ENCODE assay signal across 26 cellular contexts in the genomic region with DNA sequence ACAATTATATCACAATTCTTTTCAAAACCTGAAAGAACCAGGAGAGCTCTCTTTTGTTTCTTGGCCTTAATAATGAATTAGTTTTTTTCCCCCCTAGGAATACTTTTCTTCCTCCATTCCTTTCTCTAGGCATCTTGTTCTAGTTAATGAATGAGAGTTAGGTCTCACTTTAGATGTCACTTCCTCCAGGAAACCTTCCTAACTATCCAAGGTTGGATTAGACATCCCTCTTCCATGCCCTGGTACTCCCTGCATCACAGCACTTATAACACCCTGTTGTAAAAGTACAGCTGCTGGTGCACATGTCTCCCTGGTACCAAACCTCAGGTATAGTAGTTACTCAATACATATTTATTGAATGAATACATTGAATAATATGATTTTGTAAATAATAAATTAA. TPM values are rescaled to one million over a fixed set of nuclear protein-coding genes. Genes with fewer than 3 reads are reported as not detected.
DNase-seq lines count a peak whose midpoint lies in the region; ATAC-seq, FAIRE-seq and TF ChIP-seq lines count a peak whose summit lies in the region.
"Had no signal": no experiment of that assay in that cellular context is flagged by ENCODE, and none has a peak within 500 bp of the region (broad histone marks: within the 10 kb centered on the region; RNA-seq: fewer than 3 reads in every experiment).

No MANE protein-coding gene starts in this region.

- H3K4me1 ChIP-seq in SK-N-SH (ENCODE audit: control insufficient read depth in 1 of 2, insufficient read depth in 2 of 2, low read depth in 1 of 2, low read length in 1 of 2): peaks cover 0 to 8% of the 10 kb centered on the region in 2 experiments; a peak in 1 of 4 replicates
- peaks cover 37% of the 10 kb centered on the region for H3K4me1 ChIP-seq in mammary epithelial cell (ENCODE audit: insufficient read depth, low read length)
- peaks cover 32% of the 10 kb centered on the region for H3K4me1 ChIP-seq in keratinocyte (ENCODE audit: control insufficient read depth, extremely low read depth, insufficient read depth, low read length)

- no peaks in the 10 kb centered on the region for H4K20me1 ChIP-seq in SK-N-SH (ENCODE audit: insufficient read depth)
- no peaks in the 10 kb centered on the region for H4K20me1 ChIP-seq in mammary epithelial cell (ENCODE audit: insufficient read depth, low read length)
- H4K20me1 ChIP-seq in keratinocyte (ENCODE audit: control insufficient read depth, extremely low read depth, insufficient read depth, low read length): no peaks in the 10 kb centered on the region

- intact Hi-C loops in mammary epithelial cell (cut with micrococcal nuclease): loop anchor here (2.0 to 5.0 kb wide), 2 partner anchors 26 to 40 kb away; no protein-coding TSS in a partner anchor

- H3K79me2 ChIP-seq in SK-N-SH (ENCODE audit: insufficient read depth) (no peaks in the 10 kb centered on the region), mammary epithelial cell (ENCODE audit: insufficient read depth, low read length) (no peaks in the 10 kb centered on the region), keratinocyte (ENCODE audit: control insufficient read depth, insufficient read depth, low read length) (no peaks in the 10 kb centered on the region)

- in situ Hi-C loops in mammary epithelial cell (cut with MboI; ENCODE audit: low sequenced_read_pairs in 2 of 2): no loop called here

- TF ChIP-seq EP300 in SK-N-SH (IDR thresholded peaks at IDR 0.05; ENCODE audit: borderline replicate concordance in 1 of 2, low read depth in 1 of 2, low read length in 1 of 2): no peak

- H3K36me3 Mint-ChIP-seq in stimulated activated naive B cell treated with anti-CD40 and anti-IgM and Interleukin-4, amounts not matched to agents 10 μg/mL and 1 μg/mL and 100 μg/mL, for 72 hours: no peaks in the 10 kb centered on the region
- H3K36me3 Mint-ChIP-seq: CD8-positive, alpha-beta T cell had no signal

- no peak overlapping the region for H3K4me3 Mint-ChIP-seq in stimulated activated naive B cell treated with anti-CD40 and anti-IgM and Interleukin-4, amounts not matched to agents 10 μg/mL and 1 μg/mL and 100 μg/mL, for 72 hours
- H3K4me3 Mint-ChIP-seq: CD8-positive, alpha-beta T cell had no signal

- no peaks in the 10 kb centered on the region for H3K27me3 ChIP-seq in SK-N-SH (ENCODE audit: insufficient read depth)
- no peaks in the 10 kb centered on the region for H3K27me3 ChIP-seq in mammary epithelial cell (ENCODE audit: insufficient read depth, low read length)
- no peaks in the 10 kb centered on the region for H3K27me3 ChIP-seq in keratinocyte (ENCODE audit: control insufficient read depth, extremely low read depth, insufficient read depth, low read length)
- H3K27me3 ChIP-seq: SJSA1 had no signal

- no peaks in the 10 kb centered on the region for H3K9me3 ChIP-seq in SK-N-SH
- H3K9me3 ChIP-seq in mammary epithelial cell (replicated peaks; ENCODE audit: insufficient read depth, low read length): no peaks in the 10 kb centered on the region
- no peaks in the 10 kb centered on the region for H3K9me3 ChIP-seq in keratinocyte (ENCODE audit: control insufficient read depth, low read depth, low read length)
- H3K9me3 ChIP-seq: SJSA1 had no signal

- H3K27ac Mint-ChIP-seq in stimulated activated naive B cell treated with anti-CD40 and anti-IgM and Interleukin-4, amounts not matched to agents 10 μg/mL and 1 μg/mL and 100 μg/mL, for 72 hours: no peak overlapping the region
- H3K27ac Mint-ChIP-seq: CD8-positive, alpha-beta T cell had no signal

- H3K4me2 ChIP-seq in SK-N-SH: no peak overlapping the region
- peak overlapping the region; percentile 74 for H3K4me2 ChIP-seq in mammary epithelial cell (ENCODE audit: insufficient read depth, low read depth, low read length)
- H3K4me2 ChIP-seq in keratinocyte (ENCODE audit: control insufficient read depth, extremely low read depth, insufficient read depth, low read depth, low read length): peak overlapping the region; percentile 62
- H3K4me2 ChIP-seq: KMS-11 had no signal

- H3K9me1 ChIP-seq in keratinocyte (ENCODE audit: control insufficient read depth, extremely low read depth, insufficient read depth, low read length): no peaks in the 10 kb centered on the region

- no TSS peak for BruUV-seq in mammary epithelial cell (replicated peaks; lab: Mats Ljungman, UMichigan)

- no peaks in the 10 kb centered on the region for H3K4me1 Mint-ChIP-seq in stimulated activated naive B cell treated with anti-CD40 and anti-IgM and Interleukin-4, amounts not matched to agents 10 μg/mL and 1 μg/mL and 100 μg/mL, for 72 hours

- H3K9me2 ChIP-seq in SK-N-SH: no peaks in the 10 kb centered on the region

- CTCF ChIA-PET in SK-N-SH (lab: Yijun Ruan, JAX): no interaction called here
- CTCF ChIA-PET in mammary epithelial cell (lab: Charles Lee; ENCODE audit: low non-redundant PET): interaction anchor here (0.5 kb wide), 1 partner anchor 375 kb away, joined by 4 read pairs; no protein-coding TSS in a partner anchor

- ATAC-seq in SK-N-SH treated with all-trans-retinoic acid at 6 μM for 48 hours (no peak), GM21786 (IDR thresholded peaks at IDR 0.05; ENCODE audit: unreplicated experiment) (no peak)
- ATAC-seq in stimulated activated naive B cell treated with anti-CD40 and anti-IgM and Interleukin-4, amounts not matched to agents 10 μg/mL and 1 μg/mL and 100 μg/mL, for 72 hours (replicated peaks): no peak
- ATAC-seq: CD8-positive, alpha-beta T cell; Right ventricle myocardium inferior had no signal

- H3K9ac ChIP-seq in SK-N-SH (no peak overlapping the region), mammary epithelial cell (ENCODE audit: insufficient read depth, low read length) (peak overlapping the region; percentile 44), keratinocyte (ENCODE audit: control insufficient read depth, extremely low read depth, insufficient read depth, low read length) (peak overlapping the region; percentile 11)
- H3K9ac ChIP-seq: KMS-11 had no signal

- H3K27me3 Mint-ChIP-seq in stimulated activated naive B cell treated with anti-CD40 and anti-IgM and Interleukin-4, amounts not matched to agents 10 μg/mL and 1 μg/mL and 100 μg/mL, for 72 hours: peaks cover 4 to 18% of the 10 kb centered on the region in 2 donors

- H3K9me3 Mint-ChIP-seq in stimulated activated naive B cell treated with anti-CD40 and anti-IgM and Interleukin-4, amounts not matched to agents 10 μg/mL and 1 μg/mL and 100 μg/mL, for 72 hours: peaks cover 0 to 1% of the 10 kb centered on the region in 2 donors
- H3K9me3 Mint-ChIP-seq: CD8-positive, alpha-beta T cell had no signal

- TF ChIP-seq RAD21 in SK-N-SH (IDR thresholded peaks at IDR 0.05; ENCODE audit: low read length): no peak

- H3K4me3 ChIP-seq in SK-N-SH (ENCODE audit: low read depth in 2 of 2, low read length in 1 of 2) (no peak overlapping the region), mammary epithelial cell (replicated peaks in 1 of 3; ENCODE audit: insufficient read depth in 1 of 3, low read depth in 2 of 3, low read length in 3 of 3) (no peak overlapping the region), keratinocyte (ENCODE audit: control insufficient read depth in 2 of 3, extremely low read depth in 1 of 3, insufficient read depth in 2 of 3, low read depth in 1 of 3, low read length in 3 of 3) (no peak overlapping the region)
- H3K4me3 ChIP-seq: SJSA1 had no signal

- H3F3A ChIP-seq in SK-N-SH (replicated peaks; ENCODE audit: insufficient read depth): peaks cover 4% of the 10 kb centered on the region

- no peak for FAIRE-seq in keratinocyte (lab: Jason Lieb, UNC)
- FAIRE-seq: GM12892, RCC 7860 had no signal

- H3K36me3 ChIP-seq in SK-N-SH (replicated peaks in 1 of 2; ENCODE audit: control insufficient read depth in 1 of 2, insufficient read depth in 2 of 2, low read length in 1 of 2) (no peaks in the 10 kb centered on the region), mammary epithelial cell (ENCODE audit: insufficient read depth, low read length) (no peaks in the 10 kb centered on the region), keratinocyte (ENCODE audit: control insufficient read depth in 2 of 2, extremely low read depth in 1 of 2, insufficient read depth in 2 of 2, low read length in 2 of 2) (no peaks in the 10 kb centered on the region)
- H3K36me3 ChIP-seq: SJSA1 had no signal

- TF ChIP-seq CTCF in SK-N-SH (IDR thresholded peaks at IDR 0.05): no peak
- no peak for TF ChIP-seq CTCF in mammary epithelial cell (conservative IDR thresholded peaks at IDR 0.05 in 1 of 2, IDR thresholded peaks at IDR 0.05 in 1 of 2; ENCODE audit: extremely low read depth in 1 of 2, insufficient read depth in 1 of 2, low read depth in 1 of 2, low read length in 2 of 2)
- no peak for TF ChIP-seq CTCF in keratinocyte (optimal IDR thresholded peaks at IDR 0.05 in 1 of 3, IDR thresholded peaks at IDR 0.05 in 1 of 3, conservative IDR thresholded peaks at IDR 0.05 in 1 of 3; ENCODE audit: extremely low read depth in 1 of 3, insufficient read depth in 2 of 3, low read length in 3 of 3)

- no peak overlapping the region for H3K27ac ChIP-seq in SK-N-SH (ENCODE audit: low read depth in 2 of 2, low read length in 1 of 2)
- peak overlapping the region; percentile 98 for H3K27ac ChIP-seq in mammary epithelial cell (ENCODE audit: insufficient read depth, low read depth, low read length)
- peak overlapping the region; percentile 90 for H3K27ac ChIP-seq in keratinocyte (ENCODE audit: control insufficient read depth, insufficient read depth, low read length)
- H3K27ac ChIP-seq: 22Rv1, KMS-11 had no signal

- POLR2A ChIA-PET in SK-N-SH (lab: Yijun Ruan, JAX): no interaction called here

- DNase-seq in SK-N-SH (no peak), mammary epithelial cell (no peak), keratinocyte (ENCODE audit: low read depth, low spot score) (no peak), NCI-H2171 treated with DMSO at 0.1 percent for 48 hours (lab: John Stamatoyannopoulos, UW) (no peak), NCI-H2171 (lab: John Stamatoyannopoulos, UW) (no peak)
- no peak for DNase-seq in stimulated activated naive B cell treated with anti-CD40 and anti-IgM and Interleukin-4, amounts not matched to agents 10 μg/mL and 1 μg/mL and 100 μg/mL, for 72 hours
- DNase-seq: AML-193; C1 segment of cervical spinal cord; CD8-positive, alpha-beta T cell; DMS153; GOT3; NCI-H1105; NCI-H146; NCI-H2029; NCI-H345; NCI-H524; NCI-H774; NK-92 treated with Interleukin-12 subunit alpha and Interleukin-12 subunit beta, amount 100 ng/mL, for 24 hours had no signal

- 0 out of 2 replicates have a peak overlapping the region, but pooled peaks have one; percentile 62 for H2AFZ ChIP-seq in SK-N-SH (ENCODE audit: low read depth)
- H2AFZ ChIP-seq in mammary epithelial cell (ENCODE audit: low read depth, low read length): peak overlapping the region; percentile 87
- H2AFZ ChIP-seq in keratinocyte (ENCODE audit: control insufficient read depth, low read length): peak overlapping the region; percentile 75

- dilution Hi-C loops in mammary epithelial cell (cut with HindIII; ENCODE audit: low sequenced_read_pairs): no loop called here
- dilution Hi-C loops in keratinocyte (cut with MboI; ENCODE audit: extremely low pct_ligation_motif_present, low sequenced_read_pairs): no loop called here

RNA-seq across cellular contexts. Expression of a gene that starts 21.2 kb away (rescaled TPM):
- polyA plus RNA-seq in SK-N-SH (2012; rRNA removed): 2.5 and 3.2 TPM in 2 replicates
- polyA plus RNA-seq in SK-N-SH (2012; cell fraction: cytosol; rRNA removed): 3.8 and 4.3 TPM in 2 replicates
- polyA plus RNA-seq in SK-N-SH (2012; cell fraction: nucleus; rRNA removed): 4.0 and 8.9 TPM in 2 replicates
- 10 to 100 TPM; 27.8 to 28.3 TPM for total RNA-seq in mammary epithelial cell
- 5.0 TPM for polyA plus RNA-seq in mammary epithelial cell
- 41.9 TPM for polyA minus RNA-seq in mammary epithelial cell
- 8.1 to 12.8 TPM (median 12.5 TPM) in 3 replicates for polyA plus RNA-seq in keratinocyte
- 8.2 TPM for polyA plus RNA-seq in keratinocyte (2011; ENCODE audit: low read depth)
- polyA plus RNA-seq in keratinocyte (2011; cell fraction: cytosol; rRNA removed): 6.9 and 12.8 TPM in 2 replicates
- polyA plus RNA-seq in keratinocyte (2011; cell fraction: nucleus; rRNA removed): 28.5 and 29.9 TPM in 2 replicates
- polyA plus RNA-seq in keratinocyte (2012; ENCODE audit: low replicate concordance): 6.6 and 6.9 TPM in 2 replicates
- 15.2 to 64.7 TPM (median 51.7 TPM) in 3 replicates for polyA minus RNA-seq in keratinocyte
- 20.7 TPM for polyA minus RNA-seq in keratinocyte (2011; cell fraction: cytosol; rRNA and poly(A)+ RNA removed)
- 43.5 and 112 TPM in 2 replicates for polyA minus RNA-seq in keratinocyte (2011; cell fraction: nucleus; rRNA and poly(A)+ RNA removed)

Comparison
In these comparisons a context has a peak if more than half of its experiments do, and no peak if none do; other contexts are left out.
1. H3K27ac ChIP-seq: peak in mammary epithelial cell (single experiment) and keratinocyte (single experiment); none in SK-N-SH (0 of 2).
2. Peak in every context shown above with its lines, with median percentiles within 50 percentile points of each other: H2AFZ ChIP-seq.